20 cellular contexts compared by ENCODE assay signal in genomic region chrX:66676413-66676812, GRCh38. TPM values are rescaled to one million over a fixed set of nuclear protein-coding genes. Genes with fewer than 3 reads are reported as not detected.
DNase-seq lines count a peak whose midpoint lies in the region; ATAC-seq, FAIRE-seq and TF ChIP-seq lines count a peak whose summit lies in the region.
"Had no signal": no experiment of that assay in that cellular context is flagged by ENCODE, and none has a peak within 500 bp of the region (broad histone marks: within the 10 kb centered on the region; RNA-seq: fewer than 3 reads in every experiment).

No MANE protein-coding gene starts in this region.

- no peak overlapping the region for H2AK5ac ChIP-seq in IMR-90 (ENCODE audit: low read depth, low read length)

- H3K9me1 ChIP-seq in IMR-90 (ENCODE audit: insufficient read depth, low read length): no peaks in the 10 kb centered on the region; the same call in 1 of the 2 replicates

- peak overlapping the region; percentile 29 for H2BK5ac ChIP-seq in IMR-90 (ENCODE audit: low read depth, low read length, poor library complexity, severe bottlenecking)

- H3K27ac ChIP-seq in IMR-90 (ENCODE audit: insufficient read depth, low read length): no peak overlapping the region
- H3K27ac ChIP-seq in mammary epithelial cell (ENCODE audit: insufficient read depth, low read depth, low read length): peak overlapping the region; percentile 79
- H3K27ac ChIP-seq in pancreas: no peak overlapping the region
- H3K27ac ChIP-seq: SJCRH30, upper lobe of left lung had no signal

- no peak for FAIRE-seq in pancreas (lab: Jason Lieb, UNC)
- FAIRE-seq: A204.1, GM19239 had no signal

- POLR2A ChIA-PET in IMR-90 (lab: Charles Lee; ENCODE audit: unreplicated experiment): no interaction called here

- H2AFZ ChIP-seq in IMR-90 (replicated peaks; ENCODE audit: low read length, poor library complexity) (no peak overlapping the region), mammary epithelial cell (ENCODE audit: low read depth, low read length) (no peak overlapping the region)

- H4K20me1 ChIP-seq in IMR-90 (ENCODE audit: insufficient read depth, low read length): no peaks in the 10 kb centered on the region
- H4K20me1 ChIP-seq in mammary epithelial cell (ENCODE audit: insufficient read depth, low read length): no peaks in the 10 kb centered on the region

- H3K9ac ChIP-seq in IMR-90 (ENCODE audit: low read depth, low read length): no peak overlapping the region
- H3K9ac ChIP-seq in mammary epithelial cell (ENCODE audit: insufficient read depth, low read length): peak overlapping the region; percentile 40

- H3K14ac ChIP-seq in IMR-90 (replicated peaks; ENCODE audit: low read depth, low read length): no peak overlapping the region

- H3K9me3 ChIP-seq in IMR-90 (ENCODE audit: control insufficient read depth, insufficient read depth, low read length) (no peaks in the 10 kb centered on the region), mammary epithelial cell (replicated peaks; ENCODE audit: insufficient read depth, low read length) (no peaks in the 10 kb centered on the region), pancreas (no peaks in the 10 kb centered on the region)
- H3K9me3 ChIP-seq: SJCRH30, upper lobe of left lung had no signal

- no peak overlapping the region; the same call in 1 of the 2 replicates for H2BK20ac ChIP-seq in IMR-90 (ENCODE audit: low read depth, low read length)

- dilution Hi-C loops in IMR-90 (cut with HindIII; ENCODE audit: low sequenced_read_pairs, unreplicated experiment): no loop called here
- dilution Hi-C loops in mammary epithelial cell (cut with HindIII; ENCODE audit: low sequenced_read_pairs): no loop called here

- TF ChIP-seq POLR2A in IMR-90 (IDR thresholded peaks at IDR 0.05; ENCODE audit: low read depth, low read length): no peak

- peak; percentile 26 for DNase-seq in A172 (ENCODE audit: low spot score)
- peak; percentile 27 for DNase-seq in IMR-90
- peak; percentile 64 for DNase-seq in mammary epithelial cell
- peak; percentile 42 to 71 for DNase-seq in foreskin fibroblast
- DNase-seq in NCI-H1048 (lab: John Stamatoyannopoulos, UW): no peak
- no peak for DNase-seq in pancreas
- DNase-seq in GM13977 (ENCODE audit: low spot score): no peak
- no peak for DNase-seq in activated CD8-positive, alpha-beta memory T cell treated with anti-CD3 and anti-CD28 coated beads, Interleukin-2, amount 50 U/mL, for 4 hours
- DNase-seq: activated gamma-delta T cell; amygdala; CD4-positive, alpha-beta T cell; DMS79 treated with DMSO at 0.1 percent for 48 hours; erythroblast; hippocampal formation; NCI-H187 treated with DMSO at 0.1 percent for 48 hours; NCI-H510A; SJCRH30; upper lobe of left lung had no signal

- H3K79me1 ChIP-seq in IMR-90 (ENCODE audit: low read depth in 1 of 2, low read length in 2 of 2): no peaks in the 10 kb centered on the region

- ATAC-seq in IMR-90 (ENCODE audit: low read depth) (no peak), pancreas (no peak)

- H3K36me3 ChIP-seq in IMR-90 (ENCODE audit: control insufficient read depth, insufficient read depth, low read length): no peaks in the 10 kb centered on the region
- no peaks in the 10 kb centered on the region for H3K36me3 ChIP-seq in mammary epithelial cell (ENCODE audit: insufficient read depth, low read length)
- H3K36me3 ChIP-seq in pancreas: no peaks in the 10 kb centered on the region
- H3K36me3 ChIP-seq: SJCRH30, upper lobe of left lung had no signal

- no peak overlapping the region; the same call in 1 of the 2 replicates for H4K5ac ChIP-seq in IMR-90 (ENCODE audit: low read depth, low read length)

- H4K8ac ChIP-seq in IMR-90 (ENCODE audit: low read depth in 2 of 2, low read length in 2 of 2): no peak overlapping the region

- intact Hi-C loops in IMR-90 (cut with micrococcal nuclease) (no loop called here), mammary epithelial cell (cut with micrococcal nuclease) (loop anchor here (5.0 kb wide), 1 partner anchor 364 kb away; no protein-coding TSS in a partner anchor), pancreas (cut with DNase I) (no loop called here)

- H2BK120ac ChIP-seq in IMR-90 (ENCODE audit: low read depth, low read length): peak overlapping the region; percentile 37; the same call in 1 of the 2 replicates

- no peak overlapping the region; the same call in 1 of the 2 replicates for H3K18ac ChIP-seq in IMR-90 (ENCODE audit: low read depth, low read length)

- H3K4me3 ChIP-seq in IMR-90 (ENCODE audit: insufficient read depth, low read depth, low read length) (no peak overlapping the region), mammary epithelial cell (replicated peaks in 1 of 3; ENCODE audit: insufficient read depth in 1 of 3, low read depth in 2 of 3, low read length in 3 of 3) (no peak overlapping the region), foreskin fibroblast (ENCODE audit: low read depth in 1 of 2, low read length in 2 of 2) (peak overlapping the region in 1 of 2 donors; percentile 28), pancreas (no peak overlapping the region)
- H3K4me3 ChIP-seq: SJCRH30, upper lobe of left lung had no signal

- BruUV-seq in IMR-90 (replicated peaks; lab: Mats Ljungman, UMichigan): no TSS peak
- no TSS peak for BruUV-seq in mammary epithelial cell (replicated peaks; lab: Mats Ljungman, UMichigan)

- H3K79me2 ChIP-seq in mammary epithelial cell (ENCODE audit: insufficient read depth, low read length): no peaks in the 10 kb centered on the region

- H2BK15ac ChIP-seq in IMR-90 (ENCODE audit: low read depth, low read length): no peak overlapping the region

- in situ Hi-C loops in IMR-90 (cut with MboI; ENCODE audit: low sequenced_read_pairs): no loop called here
- in situ Hi-C loops in mammary epithelial cell (cut with MboI; ENCODE audit: low sequenced_read_pairs in 2 of 2): no loop called here
- in situ Hi-C loops in GM13977 (cut with MboI; ENCODE audit: low pct_unique_long_range_greater_than_20kb, low sequenced_read_pairs, unreplicated experiment): no loop called here

- H2AK9ac ChIP-seq in IMR-90 (replicated peaks; ENCODE audit: low read depth, low read length, poor library complexity): no peak overlapping the region

- H3K4me2 ChIP-seq in IMR-90 (ENCODE audit: low read depth, low read length) (peak overlapping the region; percentile 39; the same call in 1 of the 2 replicates), mammary epithelial cell (ENCODE audit: insufficient read depth, low read depth, low read length) (peak overlapping the region; percentile 47)

- TF ChIP-seq CTCF in IMR-90 (conservative IDR thresholded peaks at IDR 0.05; ENCODE audit: low read depth, low read length): no peak
- TF ChIP-seq CTCF in mammary epithelial cell (conservative IDR thresholded peaks at IDR 0.05 in 1 of 2, IDR thresholded peaks at IDR 0.05 in 1 of 2; ENCODE audit: extremely low read depth in 1 of 2, insufficient read depth in 1 of 2, low read depth in 1 of 2, low read length in 2 of 2): no peak
- no peak for TF ChIP-seq CTCF in foreskin fibroblast (IDR thresholded peaks at IDR 0.05; ENCODE audit: low read depth, low read length)
- no peak for TF ChIP-seq CTCF in pancreas (IDR thresholded peaks at IDR 0.05)
- TF ChIP-seq CTCF in GM13977 (IDR thresholded peaks at IDR 0.05; ENCODE audit: extremely low read depth, insufficient read depth, missing control alignments): no peak

- WGBS in IMR-90 (ENCODE audit: extremely low coverage in 2 of 2, insufficient read length in 1 of 2), 2 experiments: no CpG with 5 or more reads among the region's 1 CpG
- 0% methylated on average over 1 of the region's 1 CpG for WGBS in mammary epithelial cell (ENCODE audit: low coverage, missing lambda C conversion rate)
- 24 to 41% methylated on average over 1 of the region's 1 CpG for WGBS in pancreas, 2 donors

- no peak overlapping the region for H3K4ac ChIP-seq in IMR-90 (ENCODE audit: low read depth, low read length)

- H3K56ac ChIP-seq in IMR-90 (ENCODE audit: extremely low read depth, insufficient read depth, low read length): no peak overlapping the region

- TF ChIP-seq RAD21 in IMR-90 (IDR thresholded peaks at IDR 0.05; ENCODE audit: low read length): no peak

- no peaks in the 10 kb centered on the region for H3K4me1 ChIP-seq in IMR-90 (ENCODE audit: control insufficient read depth, insufficient read depth, low read length)
- H3K4me1 ChIP-seq in mammary epithelial cell (ENCODE audit: insufficient read depth, low read length): peaks cover 22% of the 10 kb centered on the region
- no peaks in the 10 kb centered on the region for H3K4me1 ChIP-seq in pancreas
- H3K4me1 ChIP-seq: SJCRH30, upper lobe of left lung had no signal

- H3K27me3 ChIP-seq in IMR-90 (ENCODE audit: control insufficient read depth, insufficient read depth, low read length): no peaks in the 10 kb centered on the region
- no peaks in the 10 kb centered on the region for H3K27me3 ChIP-seq in mammary epithelial cell (ENCODE audit: insufficient read depth, low read length)
- no peaks in the 10 kb centered on the region for H3K27me3 ChIP-seq in pancreas
- H3K27me3 ChIP-seq: SJCRH30, upper lobe of left lung had no signal

- H4K91ac ChIP-seq in IMR-90 (ENCODE audit: insufficient read depth, low read depth, low read length): no peak overlapping the region

- CTCF ChIA-PET in IMR-90 (lab: Yijun Ruan, JAX) (no interaction called here), mammary epithelial cell (lab: Charles Lee; ENCODE audit: low non-redundant PET) (no interaction called here)

- no peak overlapping the region for H3K23ac ChIP-seq in IMR-90 (ENCODE audit: low read depth, low read length)

TF ChIP-seq in IMR-90, 13 proteins besides CTCF, POLR2A, EP300 and RAD21 (continues in another document):
- TF ChIP-seq BHLHE40 (IDR thresholded peaks at IDR 0.05; ENCODE audit: low read depth, low read length) (no peak), RCOR1 (IDR thresholded peaks at IDR 0.05; ENCODE audit: insufficient replicate concordance, low read length) (no peak), CHD1 (IDR thresholded peaks at IDR 0.05; ENCODE audit: low read depth, low read length) (no peak), FOS (IDR thresholded peaks at IDR 0.05; ENCODE audit: low read depth, low read length) (no peak), NFE2L2 (IDR thresholded peaks at IDR 0.05; ENCODE audit: low read depth, low read length) (no peak), RFX5 (IDR thresholded peaks at IDR 0.05; ENCODE audit: low read depth, low read length) (no peak), MXI1 (IDR thresholded peaks at IDR 0.05; ENCODE audit: borderline replicate concordance, low read depth, low read length) (no peak)

RNA-seq across cellular contexts. Expression of gene EDA2R, which starts 37.5 kb away (rescaled TPM):
- 9.7 and 10.9 TPM in 2 replicates for total RNA-seq in A172 (2014; rRNA removed; shearing (Covaris generic))
- total RNA-seq in IMR-90 (2012; rRNA removed): 22.8 and 23.8 TPM in 2 replicates
- 12.7 and 14.7 TPM in 2 replicates for polyA plus RNA-seq in IMR-90 (2012; rRNA removed)
- polyA plus RNA-seq in IMR-90 (2012; cell fraction: cytosol; rRNA removed): 6.7 and 7.7 TPM in 2 replicates
- polyA plus RNA-seq in IMR-90 (2012; cell fraction: nucleus; rRNA removed; ENCODE audit: low replicate concordance): 21.7 and 53.1 TPM in 2 replicates
- total RNA-seq in mammary epithelial cell: 10 to 100 TPM in 1 of 2 donors, 1 to 10 TPM in 1; 8.2 to 12.6 TPM
- polyA plus RNA-seq in mammary epithelial cell: 6.9 TPM
- polyA minus RNA-seq in mammary epithelial cell: 3.4 TPM
- 1 to 10 TPM in 4 of 6 donors, under 1 TPM in 2; 0.70 to 3.2 (median 1.2) TPM for total RNA-seq in pancreas
- polyA plus RNA-seq in pancreas: under 1 TPM; 0.46 to 0.47 TPM

Comparison
In these comparisons a context has a peak if more than half of its experiments do, and no peak if none do; other contexts are left out.
1. DNase-seq: peak in A172 (single experiment), IMR-90 (single experiment), mammary epithelial cell (single experiment) and foreskin fibroblast (2 of 2); none in NCI-H1048 (single experiment), pancreas (0 of 6), GM13977 (single experiment) and activated CD8-positive, alpha-beta memory T cell treated with anti-CD3 and anti-CD28 coated beads, Interleukin-2, amount 50 U/mL, for 4 hours (single experiment).